10 cellular contexts compared by ENCODE assay signal in the genomic region with DNA sequence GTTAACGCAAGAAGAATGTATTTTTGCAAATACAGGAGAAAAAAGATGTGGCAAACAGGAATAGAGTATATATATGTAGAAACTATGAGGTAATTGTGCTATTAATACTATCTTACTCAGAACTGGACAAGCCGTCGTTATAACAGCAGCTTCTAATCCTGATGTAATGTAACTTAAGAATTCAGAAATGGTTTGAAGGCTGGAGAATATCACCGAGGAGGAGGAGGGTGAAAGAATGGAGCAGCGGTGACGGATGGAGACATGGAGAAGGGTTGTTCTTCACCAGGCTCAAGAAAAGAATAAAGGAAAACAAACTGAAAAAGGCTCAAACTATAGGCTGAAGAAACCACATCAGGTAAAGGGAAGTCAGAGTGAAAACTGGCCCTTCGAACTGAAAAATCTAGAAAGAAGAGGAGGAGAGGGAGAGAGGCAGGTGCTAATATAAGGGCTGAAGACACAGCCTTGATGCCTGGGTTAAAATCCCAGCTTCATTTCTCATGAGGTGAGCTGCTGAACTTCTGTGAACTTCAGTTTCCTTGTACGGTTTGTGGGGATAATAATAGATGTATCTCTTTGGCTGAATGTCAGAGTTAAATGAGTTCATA. TPM values are rescaled to one million over a fixed set of nuclear protein-coding genes. Genes with fewer than 3 reads are reported as not detected.
DNase-seq lines count a peak whose midpoint lies in the region; ATAC-seq and TF ChIP-seq lines count a peak whose summit lies in the region.
"Had no signal": no experiment of that assay in that cellular context is flagged by ENCODE, and none has a peak within 500 bp of the region (broad histone marks: within the 10 kb centered on the region; RNA-seq: fewer than 3 reads in every experiment).

No MANE protein-coding gene starts in this region.

- TF ChIP-seq CTCF in SK-N-SH (IDR thresholded peaks at IDR 0.05) (no peak), nephron (IDR thresholded peaks at IDR 0.05; ENCODE audit: unreplicated experiment in 3 of 3) (no peak)

- H3K9me3 Mint-ChIP-seq in nephron = peaks cover 9% of the 10 kb centered on the region
- H3K9me3 Mint-ChIP-seq in activated naive CD4-positive, alpha-beta T cell treated with anti-CD3 and anti-CD28 coated beads for 36 hours = peaks cover 5% of the 10 kb centered on the region

- H3K36me3 ChIP-seq in SK-N-SH (replicated peaks in 1 of 2; ENCODE audit: control insufficient read depth in 1 of 2, insufficient read depth in 2 of 2, low read length in 1 of 2) = no peaks in the 10 kb centered on the region

- H3K4me3 Mint-ChIP-seq in nephron = peak overlapping the region in 2 of 3 experiments; percentile 9 to 48
- H3K4me3 Mint-ChIP-seq in activated naive CD4-positive, alpha-beta T cell treated with anti-CD3 and anti-CD28 coated beads for 36 hours = no peak overlapping the region

- no peak for TF ChIP-seq EP300 in SK-N-SH (IDR thresholded peaks at IDR 0.05; ENCODE audit: borderline replicate concordance in 1 of 2, low read depth in 1 of 2, low read length in 1 of 2)

- H3F3A ChIP-seq in SK-N-SH (replicated peaks; ENCODE audit: insufficient read depth) = peaks cover 6% of the 10 kb centered on the region

- peak overlapping the region in 1 of 2 experiments; percentile 66; a peak in 2 of 4 replicates for H3K27ac ChIP-seq in SK-N-SH (ENCODE audit: low read depth in 2 of 2, low read length in 1 of 2)
- H3K27ac ChIP-seq: skin epidermis had no signal

- intact Hi-C loops in activated naive CD4-positive, alpha-beta T cell treated with anti-CD3 and anti-CD28 coated beads for 36 hours (cut with micrococcal nuclease) = no loop called here

- DNase-seq in SK-N-SH (no peak), NCI-H2196 (lab: John Stamatoyannopoulos, UW; ENCODE audit: unreplicated experiment) (no peak), activated gamma-delta T cell treated with Interleukin-2 at 50 U/mL for 16 hours (no peak)
- no peak for DNase-seq in activated naive CD4-positive, alpha-beta T cell treated with anti-CD3 and anti-CD28 coated beads for 36 hours

- H3K36me3 Mint-ChIP-seq in nephron (ENCODE audit: low read depth) = peaks cover 20% of the 10 kb centered on the region
- H3K36me3 Mint-ChIP-seq in activated naive CD4-positive, alpha-beta T cell treated with anti-CD3 and anti-CD28 coated beads for 36 hours (ENCODE audit: low read depth) = no peaks in the 10 kb centered on the region

- H3K79me2 ChIP-seq in SK-N-SH (ENCODE audit: insufficient read depth) = peaks cover 92% of the 10 kb centered on the region

- H2AFZ ChIP-seq in SK-N-SH (ENCODE audit: low read depth) = no peak overlapping the region

- POLR2A ChIA-PET in SK-N-SH (lab: Yijun Ruan, JAX) = no interaction called here

- ATAC-seq in GM18867 (IDR thresholded peaks at IDR 0.05; ENCODE audit: unreplicated experiment) (peak; percentile 65), HG02798 (IDR thresholded peaks at IDR 0.05; ENCODE audit: poor library complexity, unreplicated experiment) (peak; percentile 63), GM19467 (IDR thresholded peaks at IDR 0.05; ENCODE audit: unreplicated experiment) (no peak)
- ATAC-seq: Panc1 had no signal

- 70% methylated on average over 8 of the region's 8 CpGs for WGBS in SK-N-SH (ENCODE audit: low lambda C conversion rate)

- no peaks in the 10 kb centered on the region for H3K27me3 ChIP-seq in SK-N-SH (ENCODE audit: insufficient read depth)

- H3K4me1 Mint-ChIP-seq in nephron = peaks cover 61% of the 10 kb centered on the region
- no peaks in the 10 kb centered on the region for H3K4me1 Mint-ChIP-seq in activated naive CD4-positive, alpha-beta T cell treated with anti-CD3 and anti-CD28 coated beads for 36 hours (ENCODE audit: low read depth)

- no peak overlapping the region for H3K4me3 ChIP-seq in SK-N-SH (ENCODE audit: low read depth in 2 of 2, low read length in 1 of 2)
- H3K4me3 ChIP-seq: skin epidermis had no signal

- no peak for TF ChIP-seq RAD21 in SK-N-SH (IDR thresholded peaks at IDR 0.05; ENCODE audit: low read length)

- H4K20me1 ChIP-seq in SK-N-SH (ENCODE audit: insufficient read depth) = peaks cover 45% of the 10 kb centered on the region

- no peaks in the 10 kb centered on the region for H3K27me3 Mint-ChIP-seq in nephron (ENCODE audit: low read depth)
- peaks cover 5% of the 10 kb centered on the region for H3K27me3 Mint-ChIP-seq in activated naive CD4-positive, alpha-beta T cell treated with anti-CD3 and anti-CD28 coated beads for 36 hours (ENCODE audit: low read depth)

- H3K9ac ChIP-seq in SK-N-SH = peak overlapping the region; percentile 3; the same call in 1 of the 2 replicates

- peaks cover 5 to 17% of the 10 kb centered on the region in 2 experiments for H3K4me1 ChIP-seq in SK-N-SH (ENCODE audit: control insufficient read depth in 1 of 2, insufficient read depth in 2 of 2, low read depth in 1 of 2, low read length in 1 of 2)

- H3K27ac Mint-ChIP-seq in nephron = peak overlapping the region; percentile 11 to 52 (median 46)
- no peak overlapping the region for H3K27ac Mint-ChIP-seq in activated naive CD4-positive, alpha-beta T cell treated with anti-CD3 and anti-CD28 coated beads for 36 hours

- H3K9me2 ChIP-seq in SK-N-SH = no peaks in the 10 kb centered on the region

- CTCF ChIA-PET in SK-N-SH (lab: Yijun Ruan, JAX) = interaction anchor here (2.2 to 6.1 kb wide), 4 partner anchors 11 to 114 kb away, joined by 13 to 59 read pairs (median 15); partner anchors contain the start of gene GOLIM4
- CTCF ChIA-PET in activated naive CD4-positive, alpha-beta T cell treated with anti-CD3 and anti-CD28 coated beads for 36 hours (lab: Charles Lee) = interaction anchor here (1.5 kb wide), 1 partner anchor 11 kb away, joined by 4 read pairs; no protein-coding TSS in a partner anchor

- no peaks in the 10 kb centered on the region for H3K9me3 ChIP-seq in SK-N-SH

- H3K4me2 ChIP-seq in SK-N-SH = peak overlapping the region; percentile 63; the same call in 1 of the 2 replicates

TF ChIP-seq in SK-N-SH, 30 proteins besides CTCF, POLR2A, EP300 and RAD21:
- peak; percentile 79 for TF ChIP-seq MEF2A (IDR thresholded peaks at IDR 0.05; ENCODE audit: borderline replicate concordance, low read depth)
- TF ChIP-seq, protein P1, sequence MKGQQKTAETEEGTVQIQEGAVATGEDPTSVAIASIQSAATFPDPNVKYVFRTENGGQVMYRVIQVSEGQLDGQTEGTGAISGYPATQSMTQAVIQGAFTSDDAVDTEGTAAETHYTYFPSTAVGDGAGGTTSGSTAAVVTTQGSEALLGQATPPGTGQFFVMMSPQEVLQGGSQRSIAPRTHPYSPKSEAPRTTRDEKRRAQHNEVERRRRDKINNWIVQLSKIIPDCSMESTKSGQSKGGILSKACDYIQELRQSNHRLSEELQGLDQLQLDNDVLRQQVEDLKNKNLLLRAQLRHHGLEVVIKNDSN (IDR thresholded peaks at IDR 0.05; ENCODE audit: borderline replicate concordance, low read depth) = no peak

RNA-seq across cellular contexts. Expression of gene GOLIM4, which starts 44.0 kb away (rescaled TPM):
- 38.3 and 42.3 TPM in 2 replicates for polyA plus RNA-seq in SK-N-SH (2012; rRNA removed)
- 43.6 and 44.5 TPM in 2 replicates for polyA plus RNA-seq in SK-N-SH (2012; cell fraction: cytosol; rRNA removed)
- 15.9 and 22.9 TPM in 2 replicates for polyA plus RNA-seq in SK-N-SH (2012; cell fraction: nucleus; rRNA removed)
- total RNA-seq in activated naive CD4-positive, alpha-beta T cell treated with anti-CD3 and anti-CD28 coated beads for 36 hours = under 1 TPM; 0.67 to 0.98 TPM
